ENCODE assay signal across 28 cellular contexts in the genomic region with DNA sequence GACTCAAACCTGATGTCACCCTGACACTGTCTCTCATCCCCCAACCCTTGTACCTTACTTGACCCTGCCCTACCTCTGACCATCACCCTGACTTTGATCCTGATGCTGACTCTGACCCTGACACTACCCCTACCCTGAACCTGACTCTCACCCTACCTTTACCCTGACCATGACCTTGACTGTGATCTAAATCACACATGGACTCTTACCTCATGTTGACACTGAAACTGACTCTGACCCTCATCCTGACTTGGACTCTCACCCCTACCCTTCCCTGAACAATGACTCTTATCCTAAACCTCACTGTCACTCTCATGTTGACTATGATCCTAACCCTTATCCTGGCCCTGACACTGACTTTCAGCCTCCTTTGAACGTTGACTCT.
"Had no signal": no experiment of that assay in that cellular context is flagged by ENCODE, and none has a peak within 500 bp of the region (broad histone marks: within the 10 kb centered on the region; RNA-seq: fewer than 3 reads in every experiment).

No MANE protein-coding gene starts in this region.

- H3K4me3 Mint-ChIP-seq: activated CD8-positive, alpha-beta memory T cell treated with anti-CD3 and anti-CD28 coated beads, Interleukin-2, amount 10 ng/mL, durations not matched to agents 7 days and 5 days; activated naive CD8-positive, alpha-beta T cell treated with anti-CD3 and anti-CD28 coated beads, Interleukin-2, amount 50 U/mL, for 24 hours; activated T-cell treated with anti-CD3 and anti-CD28 coated beads, Interleukin-2, amount 50 U/mL, for 24 hours; activated T-helper 1 cell treated with anti-CD3 and anti-CD28 coated beads, Interleukin-12 subunit alpha, Interleukin-12 subunit beta, Interleukin-2, Interleukin-4 antibody, amounts not matched to agents 30 ng/mL and 10 ng/mL and 1 ng/mL, durations not matched to agents 14 hours and 24 hours and 36 hours; T-helper 1 cell treated with Interleukin-12 subunit alpha and Interleukin-12 subunit beta and Interleukin-4 antibody, amounts not matched to agents 30 μg/mL and 1 μg/mL, for 36 hours; WTC11 had no signal

- H3K27me3 ChIP-seq: ascending aorta, body of pancreas had no signal

- DNase-seq: activated CD4-positive, alpha-beta T cell treated with anti-CD3 and anti-CD28 coated beads for 48 hours; activated CD4-positive, alpha-beta T cell treated with anti-CD3 and anti-CD28 coated beads, Interleukin-2, amount 50 U/mL, for 48 hours; activated CD4-positive, CD25-positive, alpha-beta regulatory T cell treated with anti-CD3 and anti-CD28 coated beads, Interleukin-2, amount 50 U/mL, for 72 hours; activated CD8-positive, alpha-beta memory T cell treated with anti-CD3 and anti-CD28 coated beads, Interleukin-2, amount 10 ng/mL, durations not matched to agents 7 days and 5 days; activated effector memory CD4-positive, alpha-beta T cell treated with anti-CD3 and anti-CD28 coated beads, Interleukin-2, amount 50 U/mL, for 16 hours; activated naive CD4-positive, alpha-beta T cell treated with Interleukin-2 at 50 U/mL for 16 hours; activated naive CD8-positive, alpha-beta T cell treated with anti-CD3 and anti-CD28 coated beads, Interleukin-2, amount 50 U/mL, for 24 hours; activated T-cell treated with anti-CD3 and anti-CD28 coated beads, Interleukin-2, amount 50 U/mL, for 24 hours; amniotic stem cell; body of pancreas; Karpas-422; NCI-H1105 treated with DMSO at 0.1 percent for 48 hours; NCI-H146; NCI-H187 treated with DMSO at 0.1 percent for 48 hours; NCI-H2081 treated with DMSO at 0.1 percent for 48 hours; NCI-H446; NCI-H524; PC-3; SHP77 treated with DMSO at 0.1 percent for 48 hours; T-helper 9 cell had no signal

- H3K9me3 ChIP-seq: ascending aorta, body of pancreas had no signal

- H3K36me3 ChIP-seq: ascending aorta had no signal

- H3K4me3 ChIP-seq: ascending aorta, body of pancreas, K562 had no signal

- H3K36me3 Mint-ChIP-seq: activated CD8-positive, alpha-beta memory T cell treated with anti-CD3 and anti-CD28 coated beads, Interleukin-2, amount 10 ng/mL, durations not matched to agents 7 days and 5 days; activated naive CD4-positive, alpha-beta T cell treated with anti-CD3 and anti-CD28 coated beads, Interleukin-2, amount 50 U/mL, for 72 hours; WTC11 had no signal

- H3K4me1 ChIP-seq: ascending aorta had no signal

- H3K4me1 Mint-ChIP-seq: activated naive CD8-positive, alpha-beta T cell treated with anti-CD3 and anti-CD28 coated beads, Interleukin-2, amount 50 U/mL, for 24 hours had no signal

- H3K27ac Mint-ChIP-seq: activated CD8-positive, alpha-beta memory T cell treated with anti-CD3 and anti-CD28 coated beads, Interleukin-2, amount 10 ng/mL, durations not matched to agents 7 days and 5 days; activated naive CD8-positive, alpha-beta T cell treated with anti-CD3 and anti-CD28 coated beads, Interleukin-2, amount 50 U/mL, for 24 hours; activated T-cell treated with anti-CD3 and anti-CD28 coated beads, Interleukin-2, amount 50 U/mL, for 24 hours; T-helper 1 cell treated with Interleukin-12 subunit alpha and Interleukin-12 subunit beta and Interleukin-4 antibody, amounts not matched to agents 30 μg/mL and 1 μg/mL, for 36 hours; WTC11 had no signal

- ATAC-seq: activated CD8-positive, alpha-beta memory T cell treated with anti-CD3 and anti-CD28 coated beads, Interleukin-2, amount 10 ng/mL, durations not matched to agents 7 days and 5 days; activated naive CD8-positive, alpha-beta T cell treated with anti-CD3 and anti-CD28 coated beads, Interleukin-2, amount 50 U/mL, for 24 hours; body of pancreas; K562; PC-3; WTC11 had no signal

- H3K27ac ChIP-seq: ascending aorta, body of pancreas had no signal

- H3K9me3 Mint-ChIP-seq: activated naive CD4-positive, alpha-beta T cell treated with anti-CD3 and anti-CD28 coated beads, Interleukin-2, amount 50 U/mL, for 72 hours; activated naive CD8-positive, alpha-beta T cell treated with anti-CD3 and anti-CD28 coated beads, Interleukin-2, amount 50 U/mL, for 24 hours; activated T-cell treated with anti-CD3 and anti-CD28 coated beads, Interleukin-2, amount 50 U/mL, for 24 hours; activated T-helper 1 cell treated with anti-CD3 and anti-CD28 coated beads, Interleukin-12 subunit alpha, Interleukin-12 subunit beta, Interleukin-2, Interleukin-4 antibody, amounts not matched to agents 30 ng/mL and 10 ng/mL and 1 ng/mL, durations not matched to agents 14 hours and 24 hours and 36 hours; T-helper 1 cell treated with Interleukin-12 subunit alpha and Interleukin-12 subunit beta and Interleukin-4 antibody, amounts not matched to agents 30 μg/mL and 1 μg/mL, for 36 hours; WTC11 had no signal

- FAIRE-seq: bronchial epithelial cell, K562, RCC 7860 had no signal
